In genomic region chr2:25383806-25384205, GRCh38 we compare ENCODE assay signal across 2 cellular contexts.
TF ChIP-seq lines count a peak whose summit lies in the region.

No MANE protein-coding gene starts in this region.

TF ChIP-seq in GM23338, 12 proteins besides CTCF, POLR2A, EP300 and RAD21:
- no peak for TF ChIP-seq ZNF331 (CRISPR knock-in tag; IDR thresholded peaks at IDR 0.05; ENCODE audit: low read depth)
- no peak for TF ChIP-seq ETS1 (IDR thresholded peaks at IDR 0.05)
- TF ChIP-seq EZH2phosphoT487 (IDR thresholded peaks at IDR 0.05; ENCODE audit: unreplicated experiment) = no peak
- no peak for TF ChIP-seq STAT1 (IDR thresholded peaks at IDR 0.05; ENCODE audit: unreplicated experiment)
- no peak for TF ChIP-seq CREB1 (CRISPR knock-in tag; IDR thresholded peaks at IDR 0.05; ENCODE audit: low read depth)
- TF ChIP-seq JUNB (IDR thresholded peaks at IDR 0.05; ENCODE audit: unreplicated experiment) = no peak
- TF ChIP-seq ZNF114 (CRISPR knock-in tag; IDR thresholded peaks at IDR 0.05) = no peak
- no peak for TF ChIP-seq EZH2 (IDR thresholded peaks at IDR 0.05; ENCODE audit: low read depth, unreplicated experiment)
- no peak for TF ChIP-seq NANOG (IDR thresholded peaks at IDR 0.05; ENCODE audit: borderline replicate concordance)
- TF ChIP-seq, protein P1, sequence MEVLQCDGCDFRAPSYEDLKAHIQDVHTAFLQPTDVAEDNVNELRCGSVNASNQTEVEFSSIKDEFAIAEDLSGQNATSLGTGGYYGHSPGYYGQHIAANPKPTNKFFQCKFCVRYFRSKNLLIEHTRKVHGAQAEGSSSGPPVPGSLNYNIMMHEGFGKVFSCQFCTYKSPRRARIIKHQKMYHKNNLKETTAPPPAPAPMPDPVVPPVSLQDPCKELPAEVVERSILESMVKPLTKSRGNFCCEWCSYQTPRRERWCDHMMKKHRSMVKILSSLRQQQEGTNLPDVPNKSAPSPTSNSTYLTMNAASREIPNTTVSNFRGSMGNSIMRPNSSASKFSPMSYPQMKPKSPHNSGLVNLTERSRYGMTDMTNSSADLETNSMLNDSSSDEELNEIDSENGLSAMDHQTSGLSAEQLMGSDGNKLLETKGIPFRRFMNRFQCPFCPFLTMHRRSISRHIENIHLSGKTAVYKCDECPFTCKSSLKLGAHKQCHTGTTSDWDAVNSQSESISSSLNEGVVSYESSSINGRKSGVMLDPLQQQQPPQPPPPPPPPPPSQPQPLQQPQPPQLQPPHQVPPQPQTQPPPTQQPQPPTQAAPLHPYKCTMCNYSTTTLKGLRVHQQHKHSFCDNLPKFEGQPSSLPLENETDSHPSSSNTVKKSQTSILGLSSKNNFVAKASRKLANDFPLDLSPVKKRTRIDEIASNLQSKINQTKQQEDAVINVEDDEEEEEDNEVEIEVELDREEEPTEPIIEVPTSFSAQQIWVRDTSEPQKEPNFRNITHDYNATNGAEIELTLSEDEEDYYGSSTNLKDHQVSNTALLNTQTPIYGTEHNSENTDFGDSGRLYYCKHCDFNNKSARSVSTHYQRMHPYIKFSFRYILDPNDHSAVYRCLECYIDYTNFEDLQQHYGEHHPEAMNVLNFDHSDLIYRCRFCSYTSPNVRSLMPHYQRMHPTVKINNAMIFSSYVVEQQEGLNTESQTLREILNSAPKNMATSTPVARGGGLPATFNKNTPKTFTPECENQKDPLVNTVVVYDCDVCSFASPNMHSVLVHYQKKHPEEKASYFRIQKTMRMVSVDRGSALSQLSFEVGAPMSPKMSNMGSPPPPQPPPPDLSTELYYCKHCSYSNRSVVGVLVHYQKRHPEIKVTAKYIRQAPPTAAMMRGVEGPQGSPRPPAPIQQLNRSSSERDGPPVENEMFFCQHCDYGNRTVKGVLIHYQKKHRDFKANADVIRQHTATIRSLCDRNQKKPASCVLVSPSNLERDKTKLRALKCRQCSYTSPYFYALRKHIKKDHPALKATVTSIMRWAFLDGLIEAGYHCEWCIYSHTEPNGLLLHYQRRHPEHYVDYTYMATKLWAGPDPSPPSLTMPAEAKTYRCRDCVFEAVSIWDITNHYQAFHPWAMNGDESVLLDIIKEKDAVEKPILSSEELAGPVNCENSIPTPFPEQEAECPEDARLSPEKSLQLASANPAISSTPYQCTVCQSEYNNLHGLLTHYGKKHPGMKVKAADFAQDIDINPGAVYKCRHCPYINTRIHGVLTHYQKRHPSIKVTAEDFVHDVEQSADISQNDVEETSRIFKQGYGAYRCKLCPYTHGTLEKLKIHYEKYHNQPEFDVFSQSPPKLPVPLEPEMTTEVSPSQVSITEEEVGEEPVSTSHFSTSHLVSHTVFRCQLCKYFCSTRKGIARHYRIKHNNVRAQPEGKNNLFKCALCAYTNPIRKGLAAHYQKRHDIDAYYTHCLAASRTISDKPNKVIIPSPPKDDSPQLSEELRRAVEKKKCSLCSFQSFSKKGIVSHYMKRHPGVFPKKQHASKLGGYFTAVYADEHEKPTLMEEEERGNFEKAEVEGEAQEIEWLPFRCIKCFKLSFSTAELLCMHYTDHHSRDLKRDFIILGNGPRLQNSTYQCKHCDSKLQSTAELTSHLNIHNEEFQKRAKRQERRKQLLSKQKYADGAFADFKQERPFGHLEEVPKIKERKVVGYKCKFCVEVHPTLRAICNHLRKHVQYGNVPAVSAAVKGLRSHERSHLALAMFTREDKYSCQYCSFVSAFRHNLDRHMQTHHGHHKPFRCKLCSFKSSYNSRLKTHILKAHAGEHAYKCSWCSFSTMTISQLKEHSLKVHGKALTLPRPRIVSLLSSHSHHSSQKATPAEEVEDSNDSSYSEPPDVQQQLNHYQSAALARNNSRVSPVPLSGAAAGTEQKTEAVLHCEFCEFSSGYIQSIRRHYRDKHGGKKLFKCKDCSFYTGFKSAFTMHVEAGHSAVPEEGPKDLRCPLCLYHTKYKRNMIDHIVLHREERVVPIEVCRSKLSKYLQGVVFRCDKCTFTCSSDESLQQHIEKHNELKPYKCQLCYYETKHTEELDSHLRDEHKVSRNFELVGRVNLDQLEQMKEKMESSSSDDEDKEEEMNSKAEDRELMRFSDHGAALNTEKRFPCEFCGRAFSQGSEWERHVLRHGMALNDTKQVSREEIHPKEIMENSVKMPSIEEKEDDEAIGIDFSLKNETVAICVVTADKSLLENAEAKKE (CRISPR knock-in tag; IDR thresholded peaks at IDR 0.05) = no peak
- TF ChIP-seq, protein P2, sequence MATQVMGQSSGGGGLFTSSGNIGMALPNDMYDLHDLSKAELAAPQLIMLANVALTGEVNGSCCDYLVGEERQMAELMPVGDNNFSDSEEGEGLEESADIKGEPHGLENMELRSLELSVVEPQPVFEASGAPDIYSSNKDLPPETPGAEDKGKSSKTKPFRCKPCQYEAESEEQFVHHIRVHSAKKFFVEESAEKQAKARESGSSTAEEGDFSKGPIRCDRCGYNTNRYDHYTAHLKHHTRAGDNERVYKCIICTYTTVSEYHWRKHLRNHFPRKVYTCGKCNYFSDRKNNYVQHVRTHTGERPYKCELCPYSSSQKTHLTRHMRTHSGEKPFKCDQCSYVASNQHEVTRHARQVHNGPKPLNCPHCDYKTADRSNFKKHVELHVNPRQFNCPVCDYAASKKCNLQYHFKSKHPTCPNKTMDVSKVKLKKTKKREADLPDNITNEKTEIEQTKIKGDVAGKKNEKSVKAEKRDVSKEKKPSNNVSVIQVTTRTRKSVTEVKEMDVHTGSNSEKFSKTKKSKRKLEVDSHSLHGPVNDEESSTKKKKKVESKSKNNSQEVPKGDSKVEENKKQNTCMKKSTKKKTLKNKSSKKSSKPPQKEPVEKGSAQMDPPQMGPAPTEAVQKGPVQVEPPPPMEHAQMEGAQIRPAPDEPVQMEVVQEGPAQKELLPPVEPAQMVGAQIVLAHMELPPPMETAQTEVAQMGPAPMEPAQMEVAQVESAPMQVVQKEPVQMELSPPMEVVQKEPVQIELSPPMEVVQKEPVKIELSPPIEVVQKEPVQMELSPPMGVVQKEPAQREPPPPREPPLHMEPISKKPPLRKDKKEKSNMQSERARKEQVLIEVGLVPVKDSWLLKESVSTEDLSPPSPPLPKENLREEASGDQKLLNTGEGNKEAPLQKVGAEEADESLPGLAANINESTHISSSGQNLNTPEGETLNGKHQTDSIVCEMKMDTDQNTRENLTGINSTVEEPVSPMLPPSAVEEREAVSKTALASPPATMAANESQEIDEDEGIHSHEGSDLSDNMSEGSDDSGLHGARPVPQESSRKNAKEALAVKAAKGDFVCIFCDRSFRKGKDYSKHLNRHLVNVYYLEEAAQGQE (IDR thresholded peaks at IDR 0.05; ENCODE audit: unreplicated experiment) = no peak
- TF ChIP-seq POLR2AphosphoS5 (IDR thresholded peaks at IDR 0.05; ENCODE audit: low read depth) = no peak

TF ChIP-seq in SK-N-SH, 30 proteins besides CTCF, POLR2A, EP300 and RAD21:
- TF ChIP-seq RFX5 (IDR thresholded peaks at IDR 0.05; ENCODE audit: low read length) (no peak), GABPA (IDR thresholded peaks at IDR 0.05; ENCODE audit: low read depth) (no peak), MXI1 (IDR thresholded peaks at IDR 0.05; ENCODE audit: low read depth, low read length) (no peak), MEF2A (IDR thresholded peaks at IDR 0.05; ENCODE audit: borderline replicate concordance, low read depth) (no peak), RCOR1 (IDR thresholded peaks at IDR 0.05; ENCODE audit: low read length) (no peak), FOSL2 (IDR thresholded peaks at IDR 0.05; ENCODE audit: borderline replicate concordance, low read depth) (no peak), NRF1 (IDR thresholded peaks at IDR 0.05; ENCODE audit: low read depth, low read length) (no peak), ZBTB33 (IDR thresholded peaks at IDR 0.05; ENCODE audit: borderline replicate concordance, low read depth) (no peak), POLR2AphosphoS5 (IDR thresholded peaks at IDR 0.05; ENCODE audit: low read depth, low read length) (no peak), NFIC (IDR thresholded peaks at IDR 0.05; ENCODE audit: borderline replicate concordance) (no peak), RXRA (IDR thresholded peaks at IDR 0.05; ENCODE audit: borderline replicate concordance, low read depth) (no peak), TCF12 (IDR thresholded peaks at IDR 0.05) (no peak)
- TF ChIP-seq, protein P3, sequence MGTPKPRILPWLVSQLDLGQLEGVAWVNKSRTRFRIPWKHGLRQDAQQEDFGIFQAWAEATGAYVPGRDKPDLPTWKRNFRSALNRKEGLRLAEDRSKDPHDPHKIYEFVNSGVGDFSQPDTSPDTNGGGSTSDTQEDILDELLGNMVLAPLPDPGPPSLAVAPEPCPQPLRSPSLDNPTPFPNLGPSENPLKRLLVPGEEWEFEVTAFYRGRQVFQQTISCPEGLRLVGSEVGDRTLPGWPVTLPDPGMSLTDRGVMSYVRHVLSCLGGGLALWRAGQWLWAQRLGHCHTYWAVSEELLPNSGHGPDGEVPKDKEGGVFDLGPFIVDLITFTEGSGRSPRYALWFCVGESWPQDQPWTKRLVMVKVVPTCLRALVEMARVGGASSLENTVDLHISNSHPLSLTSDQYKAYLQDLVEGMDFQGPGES (IDR thresholded peaks at IDR 0.05; ENCODE audit: low read depth, low read length) = no peak
- TF ChIP-seq, protein P4, sequence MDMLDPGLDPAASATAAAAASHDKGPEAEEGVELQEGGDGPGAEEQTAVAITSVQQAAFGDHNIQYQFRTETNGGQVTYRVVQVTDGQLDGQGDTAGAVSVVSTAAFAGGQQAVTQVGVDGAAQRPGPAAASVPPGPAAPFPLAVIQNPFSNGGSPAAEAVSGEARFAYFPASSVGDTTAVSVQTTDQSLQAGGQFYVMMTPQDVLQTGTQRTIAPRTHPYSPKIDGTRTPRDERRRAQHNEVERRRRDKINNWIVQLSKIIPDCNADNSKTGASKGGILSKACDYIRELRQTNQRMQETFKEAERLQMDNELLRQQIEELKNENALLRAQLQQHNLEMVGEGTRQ (IDR thresholded peaks at IDR 0.05; ENCODE audit: borderline replicate concordance, low read depth, low read length) = no peak
- TF ChIP-seq, protein P5, sequence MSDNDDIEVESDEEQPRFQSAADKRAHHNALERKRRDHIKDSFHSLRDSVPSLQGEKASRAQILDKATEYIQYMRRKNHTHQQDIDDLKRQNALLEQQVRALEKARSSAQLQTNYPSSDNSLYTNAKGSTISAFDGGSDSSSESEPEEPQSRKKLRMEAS (IDR thresholded peaks at IDR 0.05; ENCODE audit: low read depth) = no peak
- TF ChIP-seq, protein P6, sequence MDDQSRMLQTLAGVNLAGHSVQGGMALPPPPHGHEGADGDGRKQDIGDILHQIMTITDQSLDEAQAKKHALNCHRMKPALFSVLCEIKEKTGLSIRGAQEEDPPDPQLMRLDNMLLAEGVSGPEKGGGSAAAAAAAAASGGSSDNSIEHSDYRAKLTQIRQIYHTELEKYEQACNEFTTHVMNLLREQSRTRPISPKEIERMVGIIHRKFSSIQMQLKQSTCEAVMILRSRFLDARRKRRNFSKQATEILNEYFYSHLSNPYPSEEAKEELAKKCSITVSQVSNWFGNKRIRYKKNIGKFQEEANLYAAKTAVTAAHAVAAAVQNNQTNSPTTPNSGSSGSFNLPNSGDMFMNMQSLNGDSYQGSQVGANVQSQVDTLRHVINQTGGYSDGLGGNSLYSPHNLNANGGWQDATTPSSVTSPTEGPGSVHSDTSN (IDR thresholded peaks at IDR 0.05) = no peak
